31 cellular contexts compared by ENCODE assay signal in the genomic region with DNA sequence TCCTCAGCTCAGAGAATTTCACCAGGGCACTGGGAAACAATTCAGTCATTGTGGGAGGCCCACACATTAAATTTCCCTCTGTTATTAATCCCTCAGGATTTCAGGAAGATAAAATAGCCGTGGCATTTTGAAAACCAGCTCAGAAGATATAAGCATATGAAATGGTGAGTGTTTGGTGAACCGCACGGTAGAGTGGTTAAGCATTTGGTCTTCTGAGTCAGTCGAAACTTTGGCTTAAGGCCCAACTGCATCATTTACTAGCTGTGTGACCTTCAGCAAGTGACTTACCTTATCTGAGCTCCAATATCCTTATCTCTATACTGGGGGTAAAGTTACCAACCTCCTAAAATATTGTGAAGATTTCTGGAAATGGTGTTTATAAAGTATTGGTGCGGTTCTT.
"Had no signal": no experiment of that assay in that cellular context is flagged by ENCODE, and none has a peak within 500 bp of the region (broad histone marks: within the 10 kb centered on the region; RNA-seq: fewer than 3 reads in every experiment).

No MANE protein-coding gene starts in this region.

- H3K9me3 ChIP-seq: ascending aorta, esophagus squamous epithelium, heart right ventricle, left lung, testis, vagina had no signal

- H3K4me1 ChIP-seq: ascending aorta, vagina had no signal

- H3K4me3 ChIP-seq: ascending aorta, esophagus squamous epithelium, heart right ventricle, left lung, lung, smooth muscle cell, testis, vagina had no signal

- H3K27me3 Mint-ChIP-seq: activated naive CD4-positive, alpha-beta T cell treated with anti-CD3 and anti-CD28 coated beads, Interleukin-2, amount 50 U/mL, for 24 hours had no signal

- DNase-seq: activated CD4-positive, alpha-beta T cell treated with anti-CD3 and anti-CD28 coated beads, Interleukin-2, amount 10 ng/mL, durations not matched to agents 7 days and 5 days; activated CD4-positive, CD25-positive, alpha-beta regulatory T cell treated with anti-CD3 and anti-CD28 coated beads, Interleukin-2, amount 50 U/mL, for 72 hours; activated CD8-positive, alpha-beta memory T cell treated with anti-CD3 and anti-CD28 coated beads, Interleukin-2, amount 10 ng/mL, durations not matched to agents 7 days and 5 days; activated CD8-positive, alpha-beta T cell treated with anti-CD3 and anti-CD28 coated beads for 36 hours; activated gamma-delta T cell treated with Interleukin-2 at 50 U/mL for 16 hours; activated T-cell treated with anti-CD3 and anti-CD28 coated beads for 4 hours; cerebellar nuclear complex; cortex of kidney; endodermal cell; esophagus squamous epithelium; heart right ventricle; kidney; left lung; naive thymus-derived CD4-positive, alpha-beta T cell; posterior cingulate gyrus; stimulated activated CD4-positive, alpha-beta T cell treated with anti-CD3 and anti-CD28 coated beads, Interleukin-15, amount 100 ng/mL, for 24 hours; stimulated activated CD4-positive, alpha-beta T cell treated with anti-CD3 and anti-CD28 coated beads, Interleukin-4, amount 100 ng/mL, for 1 hour; stimulated activated naive CD4-positive, alpha-beta T cell; testis; trophoblast cell; WERI-Rb-1 had no signal

- ATAC-seq: activated CD8-positive, alpha-beta memory T cell treated with anti-CD3 and anti-CD28 coated beads, Interleukin-2, amount 10 ng/mL, durations not matched to agents 7 days and 5 days; activated CD8-positive, alpha-beta T cell treated with anti-CD3 and anti-CD28 coated beads for 36 hours; heart right ventricle; left lung; naive thymus-derived CD4-positive, alpha-beta T cell; sciatic nerve had no signal

- H3K4me1 Mint-ChIP-seq: endodermal cell had no signal

- H3K27ac Mint-ChIP-seq: activated CD4-positive, alpha-beta T cell treated with anti-CD3 and anti-CD28 coated beads, Interleukin-2, amount 10 ng/mL, durations not matched to agents 7 days and 5 days; activated CD8-positive, alpha-beta memory T cell treated with anti-CD3 and anti-CD28 coated beads, Interleukin-2, amount 10 ng/mL, durations not matched to agents 7 days and 5 days; activated CD8-positive, alpha-beta T cell treated with anti-CD3 and anti-CD28 coated beads for 36 hours; activated naive CD4-positive, alpha-beta T cell treated with anti-CD3 and anti-CD28 coated beads, Interleukin-2, amount 50 U/mL, for 24 hours; activated T-helper 1 cell treated with anti-CD3 and anti-CD28 coated beads, Interleukin-12 subunit alpha, Interleukin-12 subunit beta, Interleukin-2, Interleukin-4 antibody, amounts not matched to agents 30 ng/mL and 10 ng/mL and 1 ng/mL, durations not matched to agents 14 hours and 24 hours and 36 hours; endodermal cell; naive thymus-derived CD4-positive, alpha-beta T cell; T-helper 2 cell treated with Interferon-gamma antibody and Interleukin-4, amounts not matched to agents 5 μg/mL and 100 μg/mL, for 36 hours had no signal

- H3K36me3 Mint-ChIP-seq: activated CD8-positive, alpha-beta memory T cell treated with anti-CD3 and anti-CD28 coated beads, Interleukin-2, amount 10 ng/mL, durations not matched to agents 7 days and 5 days; activated naive CD4-positive, alpha-beta T cell treated with anti-CD3 and anti-CD28 coated beads, Interleukin-2, amount 50 U/mL, for 24 hours; naive thymus-derived CD4-positive, alpha-beta T cell had no signal

- H3K27me3 ChIP-seq: ascending aorta, heart right ventricle, left lung, testis, vagina had no signal

- H3K4me3 Mint-ChIP-seq: activated CD4-positive, alpha-beta T cell treated with anti-CD3 and anti-CD28 coated beads, Interleukin-2, amount 10 ng/mL, durations not matched to agents 7 days and 5 days; activated CD8-positive, alpha-beta memory T cell treated with anti-CD3 and anti-CD28 coated beads, Interleukin-2, amount 10 ng/mL, durations not matched to agents 7 days and 5 days; activated CD8-positive, alpha-beta T cell treated with anti-CD3 and anti-CD28 coated beads for 36 hours; activated naive CD4-positive, alpha-beta T cell treated with anti-CD3 and anti-CD28 coated beads, Interleukin-2, amount 50 U/mL, for 24 hours; activated T-helper 1 cell treated with anti-CD3 and anti-CD28 coated beads, Interleukin-12 subunit alpha, Interleukin-12 subunit beta, Interleukin-2, Interleukin-4 antibody, amounts not matched to agents 30 ng/mL and 10 ng/mL and 1 ng/mL, durations not matched to agents 14 hours and 24 hours and 36 hours; endodermal cell; naive thymus-derived CD4-positive, alpha-beta T cell; neural crest cell; T-helper 2 cell treated with Interferon-gamma antibody and Interleukin-4, amounts not matched to agents 5 μg/mL and 100 μg/mL, for 36 hours had no signal

- H3K36me3 ChIP-seq: ascending aorta, esophagus squamous epithelium, heart right ventricle, left lung, vagina, WERI-Rb-1 had no signal

- FAIRE-seq: bronchial epithelial cell, kidney had no signal

- H3K4me2 ChIP-seq: smooth muscle cell had no signal

- H3K9me3 Mint-ChIP-seq: activated CD4-positive, alpha-beta T cell treated with anti-CD3 and anti-CD28 coated beads, Interleukin-2, amount 10 ng/mL, durations not matched to agents 7 days and 5 days; activated CD8-positive, alpha-beta T cell treated with anti-CD3 and anti-CD28 coated beads for 36 hours; activated naive CD4-positive, alpha-beta T cell treated with anti-CD3 and anti-CD28 coated beads, Interleukin-2, amount 50 U/mL, for 24 hours; activated T-helper 1 cell treated with anti-CD3 and anti-CD28 coated beads, Interleukin-12 subunit alpha, Interleukin-12 subunit beta, Interleukin-2, Interleukin-4 antibody, amounts not matched to agents 30 ng/mL and 10 ng/mL and 1 ng/mL, durations not matched to agents 14 hours and 24 hours and 36 hours; endodermal cell; neural crest cell; T-helper 2 cell treated with Interferon-gamma antibody and Interleukin-4, amounts not matched to agents 5 μg/mL and 100 μg/mL, for 36 hours had no signal

- H3K27ac ChIP-seq: ascending aorta, esophagus squamous epithelium, heart right ventricle, left lung, testis, vagina, WERI-Rb-1 had no signal
